Comparison of ENCODE assay signal across 16 cellular contexts in genomic region chr6:168179133-168179532, GRCh38.
"Had no signal": no experiment of that assay in that cellular context is flagged by ENCODE, and none has a peak within 500 bp of the region (broad histone marks: within the 10 kb centered on the region; RNA-seq: fewer than 3 reads in every experiment).

No MANE protein-coding gene starts in this region.

- ATAC-seq: activated CD4-positive, alpha-beta T cell treated with anti-CD3 and anti-CD28 coated beads for 36 hours; gastrocnemius medialis; upper lobe of right lung had no signal

- H3K4me1 ChIP-seq: colonic mucosa, gastrocnemius medialis, right atrium auricular region, spleen, upper lobe of right lung had no signal

- H3K27ac ChIP-seq: cardiac muscle cell, colonic mucosa, gastrocnemius medialis, right atrium auricular region, spleen, upper lobe of right lung, VCaP had no signal

- H3K27me3 ChIP-seq: cardiac muscle cell, colonic mucosa, gastrocnemius medialis, right atrium auricular region, upper lobe of right lung had no signal

- H3K9me3 ChIP-seq: colonic mucosa, gastrocnemius medialis, right atrium auricular region, spleen, upper lobe of right lung had no signal

- H3K9me3 Mint-ChIP-seq: activated CD4-positive, alpha-beta memory T cell treated with anti-CD3 and anti-CD28 coated beads, Interleukin-2, amount 10 ng/mL, durations not matched to agents 7 days and 5 days; activated naive CD4-positive, alpha-beta T cell treated with anti-CD3 and anti-CD28 coated beads, Interleukin-2, amount 10 ng/mL, durations not matched to agents 7 days and 5 days; mesothelial cell of epicardium had no signal

- H3K36me3 Mint-ChIP-seq: activated naive CD4-positive, alpha-beta T cell treated with anti-CD3 and anti-CD28 coated beads, Interleukin-2, amount 10 ng/mL, durations not matched to agents 7 days and 5 days; mesothelial cell of epicardium had no signal

- H3K27ac Mint-ChIP-seq: activated CD4-positive, alpha-beta memory T cell treated with anti-CD3 and anti-CD28 coated beads, Interleukin-2, amount 10 ng/mL, durations not matched to agents 7 days and 5 days; activated CD4-positive, alpha-beta T cell treated with anti-CD3 and anti-CD28 coated beads for 36 hours; activated naive CD4-positive, alpha-beta T cell treated with anti-CD3 and anti-CD28 coated beads, Interleukin-2, amount 10 ng/mL, durations not matched to agents 7 days and 5 days; mesothelial cell of epicardium had no signal

- H3K4me3 Mint-ChIP-seq: activated CD4-positive, alpha-beta memory T cell treated with anti-CD3 and anti-CD28 coated beads, Interleukin-2, amount 10 ng/mL, durations not matched to agents 7 days and 5 days; activated CD4-positive, alpha-beta T cell treated with anti-CD3 and anti-CD28 coated beads for 36 hours; activated naive CD4-positive, alpha-beta T cell treated with anti-CD3 and anti-CD28 coated beads, Interleukin-2, amount 10 ng/mL, durations not matched to agents 7 days and 5 days; mesothelial cell of epicardium had no signal

- DNase-seq: activated CD4-positive, alpha-beta memory T cell treated with anti-CD3 and anti-CD28 coated beads, Interleukin-2, amount 10 ng/mL, durations not matched to agents 7 days and 5 days; activated CD4-positive, alpha-beta T cell treated with anti-CD3 and anti-CD28 coated beads for 36 hours; activated naive CD4-positive, alpha-beta T cell treated with anti-CD3 and anti-CD28 coated beads, Interleukin-2, amount 10 ng/mL, durations not matched to agents 7 days and 5 days; colonic mucosa; effector CD8-positive, alpha-beta T cell; gastrocnemius medialis; spleen; stimulated activated CD4-positive, alpha-beta T cell treated with anti-CD3 and anti-CD28 coated beads, Interleukin-2, amount 100 ng/mL, for 24 hours; stimulated activated naive CD4-positive, alpha-beta T cell; substantia nigra; T-helper 9 cell; upper lobe of right lung had no signal

- H3K4me3 ChIP-seq: cardiac muscle cell, colonic mucosa, gastrocnemius medialis, right atrium auricular region, spleen, upper lobe of right lung had no signal

- H3K36me3 ChIP-seq: cardiac muscle cell, colonic mucosa, gastrocnemius medialis, right atrium auricular region, spleen, upper lobe of right lung had no signal

- H3K4me1 Mint-ChIP-seq: activated CD4-positive, alpha-beta memory T cell treated with anti-CD3 and anti-CD28 coated beads, Interleukin-2, amount 10 ng/mL, durations not matched to agents 7 days and 5 days; activated CD4-positive, alpha-beta T cell treated with anti-CD3 and anti-CD28 coated beads for 36 hours; activated naive CD4-positive, alpha-beta T cell treated with anti-CD3 and anti-CD28 coated beads, Interleukin-2, amount 10 ng/mL, durations not matched to agents 7 days and 5 days had no signal
